8 cellular contexts compared by ENCODE assay signal in genomic region chr11:118530180-118530682, GRCh38. TPM values are rescaled to one million over a fixed set of nuclear protein-coding genes. Genes with fewer than 3 reads are reported as not detected.
DNase-seq lines count a peak whose midpoint lies in the region; ATAC-seq, FAIRE-seq and TF ChIP-seq lines count a peak whose summit lies in the region.

No MANE protein-coding gene starts in this region.

- peak overlapping the region; percentile 92 for H3K4me3 Mint-ChIP-seq in T-helper 1 cell treated with Interleukin-12 subunit alpha and Interleukin-12 subunit beta and Interleukin-4 antibody, amounts not matched to agents 30 μg/mL and 1 μg/mL, for 36 hours

- peaks cover 3% of the 10 kb centered on the region for H3K36me3 ChIP-seq in bronchial epithelial cell (ENCODE audit: control insufficient read depth, insufficient read depth, low read length)
- H3K36me3 ChIP-seq in urinary bladder (ENCODE audit: insufficient read depth) = no peaks in the 10 kb centered on the region

- H3K9me3 Mint-ChIP-seq in T-helper 1 cell treated with Interleukin-12 subunit alpha and Interleukin-12 subunit beta and Interleukin-4 antibody, amounts not matched to agents 30 μg/mL and 1 μg/mL, for 36 hours = no peaks in the 10 kb centered on the region

- 4% methylated on average over 31 of the region's 31 CpGs for WGBS in urinary bladder

- H3K4me3 ChIP-seq in bronchial epithelial cell (ENCODE audit: low read depth, low read length) = peak overlapping the region; percentile 68
- H3K4me3 ChIP-seq in urinary bladder (ENCODE audit: low read depth, low read length) = peak overlapping the region; percentile 88

- H3K36me3 Mint-ChIP-seq in T-helper 1 cell treated with Interleukin-12 subunit alpha and Interleukin-12 subunit beta and Interleukin-4 antibody, amounts not matched to agents 30 μg/mL and 1 μg/mL, for 36 hours (ENCODE audit: low read depth) = peaks cover 13% of the 10 kb centered on the region

- no peak overlapping the region for H3K27ac ChIP-seq in urinary bladder (ENCODE audit: low read depth)

- DNase-seq in T-helper 1 cell (no peak), NCI-H2196 (lab: John Stamatoyannopoulos, UW; ENCODE audit: unreplicated experiment) (peak; percentile 66), bronchial epithelial cell (ENCODE audit: low read depth) (peak; percentile 14), lung microvascular endothelial cell (ENCODE audit: low read depth in 2 of 2) (peak; percentile 12 to 70), iPS-NIHi7 (ENCODE audit: extremely low spot score) (no peak)

- no peaks in the 10 kb centered on the region for H3K4me1 ChIP-seq in urinary bladder (ENCODE audit: insufficient read depth)

- H3K27me3 Mint-ChIP-seq in T-helper 1 cell treated with Interleukin-12 subunit alpha and Interleukin-12 subunit beta and Interleukin-4 antibody, amounts not matched to agents 30 μg/mL and 1 μg/mL, for 36 hours (ENCODE audit: low read depth) = no peaks in the 10 kb centered on the region

- H3K4me1 Mint-ChIP-seq in T-helper 1 cell treated with Interleukin-12 subunit alpha and Interleukin-12 subunit beta and Interleukin-4 antibody, amounts not matched to agents 30 μg/mL and 1 μg/mL, for 36 hours (ENCODE audit: low read depth) = peaks cover 24% of the 10 kb centered on the region

- H3K27ac Mint-ChIP-seq in T-helper 1 cell treated with Interleukin-12 subunit alpha and Interleukin-12 subunit beta and Interleukin-4 antibody, amounts not matched to agents 30 μg/mL and 1 μg/mL, for 36 hours = peak overlapping the region; percentile 83

- no peak for ATAC-seq in GM18511 (IDR thresholded peaks at IDR 0.05; ENCODE audit: unreplicated experiment)

- no peaks in the 10 kb centered on the region for H3K27me3 ChIP-seq in bronchial epithelial cell (ENCODE audit: control insufficient read depth, insufficient read depth, low read length)

- no peak for TF ChIP-seq CTCF in bronchial epithelial cell (IDR thresholded peaks at IDR 0.05; ENCODE audit: insufficient read depth, low read length, severe bottlenecking)

- no peak for FAIRE-seq in bronchial epithelial cell (lab: Jason Lieb, UNC)

RNA-seq across cellular contexts. Expression of gene TMEM25, which starts 0.8 kb away (rescaled TPM):
- 13.8 and 14.7 TPM in 2 replicates for total RNA-seq in bronchial epithelial cell
- total RNA-seq in lung microvascular endothelial cell = 13.7 and 23.4 TPM in 2 replicates
- 14.1 TPM for total RNA-seq in urinary bladder
- polyA plus RNA-seq in urinary bladder = 23.9 TPM

RNA-seq across cellular contexts. Expression of gene TTC36, which starts 3.0 kb away (rescaled TPM):
- total RNA-seq in bronchial epithelial cell (0.51 TPM in 1 of 2 replicates, not detected in the other), lung microvascular endothelial cell (0.44 and 1.6 TPM in 2 replicates), urinary bladder (not detected)
- polyA plus RNA-seq in urinary bladder = 0.49 TPM

RNA-seq across cellular contexts. Expression of gene IFT46, which starts 35.5 kb away (rescaled TPM):
- 19.8 and 21.3 TPM in 2 replicates for total RNA-seq in bronchial epithelial cell
- total RNA-seq in lung microvascular endothelial cell = 13.7 and 15.7 TPM in 2 replicates
- 26.1 TPM for total RNA-seq in urinary bladder
- polyA plus RNA-seq in urinary bladder = 25.1 TPM

RNA-seq across cellular contexts. Expression of gene ARCN1, which starts 42.0 kb away (rescaled TPM):
- total RNA-seq in bronchial epithelial cell (66.7 and 79.2 TPM in 2 replicates), lung microvascular endothelial cell (62.5 and 63.9 TPM in 2 replicates), urinary bladder (141 TPM)
- 90.2 TPM for polyA plus RNA-seq in urinary bladder

Comparison
In these comparisons a context has a peak if more than half of its experiments do, and no peak if none do; other contexts are left out.
1. DNase-seq: peak in NCI-H2196 (single experiment), bronchial epithelial cell (single experiment) and lung microvascular endothelial cell (2 of 2); none in T-helper 1 cell (0 of 5) and iPS-NIHi7 (single experiment).